In genomic region chr19:42386974-42387707, GRCh38 we compare ENCODE assay signal across 1 cellular context.
TF ChIP-seq lines count a peak whose summit lies in the region.

No MANE protein-coding gene starts in this region.

TF ChIP-seq in IMR-90, 13 proteins besides CTCF, POLR2A, EP300 and RAD21:
- TF ChIP-seq NFE2L2 (IDR thresholded peaks at IDR 0.05; ENCODE audit: low read depth, low read length) (no peak), SMC3 (IDR thresholded peaks at IDR 0.05; ENCODE audit: low read depth, low read length) (peak; percentile 39; the same call in 1 of the 2 replicates), RFX5 (IDR thresholded peaks at IDR 0.05; ENCODE audit: low read depth, low read length) (no peak), ELK1 (IDR thresholded peaks at IDR 0.05; ENCODE audit: borderline replicate concordance, low read depth, low read length) (no peak), MXI1 (IDR thresholded peaks at IDR 0.05; ENCODE audit: borderline replicate concordance, low read depth, low read length) (no peak), RCOR1 (IDR thresholded peaks at IDR 0.05; ENCODE audit: insufficient replicate concordance, low read length) (no peak), MAFK (IDR thresholded peaks at IDR 0.05; ENCODE audit: low read depth, low read length) (no peak), CEBPB (IDR thresholded peaks at IDR 0.05; ENCODE audit: low read depth, low read length) (no peak)
